ENCODE assay signal across 8 cellular contexts in genomic region chr13:60627071-60627686, GRCh38.
A peak's percentile ranks its signal among the peaks of the same experiment; 100 is the strongest.
DNase-seq lines count a peak whose midpoint lies in the region; ATAC-seq, FAIRE-seq and TF ChIP-seq lines count a peak whose summit lies in the region.

No MANE protein-coding gene starts in this region.

- peak; percentile 78 for FAIRE-seq in K562 (lab: Jason Lieb, UNC)

- no peak overlapping the region for H2AFZ ChIP-seq in K562 (ENCODE audit: low read depth, low read length)

- POLR2A ChIA-PET in K562 (lab: Yijun Ruan, JAX), result no interaction called here

- no peak overlapping the region for H3K9ac ChIP-seq in K562 (ENCODE audit: insufficient read depth in 1 of 2, low read depth in 2 of 2, low read length in 2 of 2)

- H3K4me3 ChIP-seq in K562 (no peak overlapping the region), right lobe of liver (no peak overlapping the region), coronary artery (no peak overlapping the region), Peyer's patch (no peak overlapping the region)

- intact Hi-C loops in K562 (cut with micrococcal nuclease), result no loop called here
- intact Hi-C loops in right lobe of liver (cut with DNase I), result no loop called here

- H3K27me3 ChIP-seq in K562 (ENCODE audit: control insufficient read depth in 2 of 2, insufficient read depth in 2 of 2, low read length in 2 of 2), result no peaks in the 10 kb centered on the region
- no peaks in the 10 kb centered on the region for H3K27me3 ChIP-seq in right lobe of liver
- H3K27me3 ChIP-seq in Peyer's patch, result no peaks in the 10 kb centered on the region

- CTCF ChIA-PET in K562 (lab: Yijun Ruan, JAX; ENCODE audit: low intra/inter-chr PET ratio), result no interaction called here

- 1% methylated on average over 8 of the region's 8 CpGs for WGBS in K562 (ENCODE audit: insufficient coverage, low coverage, missing lambda C conversion rate)
- WGBS in right lobe of liver (ENCODE audit: insufficient coverage, low coverage, low lambda C conversion rate, missing lambda C conversion rate), result 39% methylated on average over 8 of the region's 8 CpGs

- in situ Hi-C loops in ACHN (cut with HindIII; ENCODE audit: low pct_ligation_motif_present, low pct_unique_long_range_greater_than_20kb, low sequenced_read_pairs) (no loop called here), K562 (cut with MboI) (no loop called here)

- TF ChIP-seq CTCF in GM12872 (IDR thresholded peaks at IDR 0.05; ENCODE audit: insufficient read depth, low read depth, low read length) (peak; percentile 68), K562 (IDR thresholded peaks at IDR 0.05 in 2 of 3, conservative IDR thresholded peaks at IDR 0.05 in 1 of 3; ENCODE audit: insufficient read depth in 2 of 3, low read depth in 1 of 3, low read length in 3 of 3) (peak; percentile 43 to 67 (median 65)), right lobe of liver (IDR thresholded peaks at IDR 0.05) (peak in 3 of 4 donors; percentile 24 to 48 (median 26)), coronary artery (IDR thresholded peaks at IDR 0.05) (no peak), Peyer's patch (IDR thresholded peaks at IDR 0.05) (peak in 3 of 6 experiments; percentile 5 to 31 (median 21))

- DNase-seq in ACHN (peak; percentile 42), NCI-H146 treated with DMSO at 0.1 percent for 48 hours (lab: John Stamatoyannopoulos, UW; ENCODE audit: unreplicated experiment) (peak; percentile 22), K562 (ENCODE audit: extremely low read depth in 1 of 4, low spot score in 3 of 4) (peak; percentile 18 to 37 (median 32)), right lobe of liver (no peak), coronary artery (ENCODE audit: low spot score) (no peak), Peyer's patch (no peak)

- H3K27ac ChIP-seq in K562 (ENCODE audit: extremely low read depth, low read depth, low read length), result no peak overlapping the region
- H3K27ac ChIP-seq in right lobe of liver, result no peak overlapping the region
- no peak overlapping the region for H3K27ac ChIP-seq in coronary artery
- H3K27ac ChIP-seq in Peyer's patch, result no peak overlapping the region

- ATAC-seq in HG02798 (IDR thresholded peaks at IDR 0.05; ENCODE audit: poor library complexity, unreplicated experiment), result peak; percentile 73
- ATAC-seq in K562, result peak; percentile 91
- peak in 1 of 4 donors; percentile 67 for ATAC-seq in right lobe of liver

- H3K79me2 ChIP-seq in K562 (ENCODE audit: control insufficient read depth, insufficient read depth, low read length), result no peaks in the 10 kb centered on the region

- no peaks in the 10 kb centered on the region for H3K9me1 ChIP-seq in K562 (ENCODE audit: control insufficient read depth, insufficient read depth, low read length)

- H3K4me2 ChIP-seq in K562 (ENCODE audit: insufficient read depth, low read length), result no peak overlapping the region

- BruUV-seq in K562 (replicated peaks; lab: Mats Ljungman, UMichigan), result no TSS peak

- TF ChIP-seq POLR2A in K562 (conservative IDR thresholded peaks at IDR 0.05) (no peak), right lobe of liver (IDR thresholded peaks at IDR 0.05) (no peak), Peyer's patch (IDR thresholded peaks at IDR 0.05) (no peak)

- H3K36me3 ChIP-seq in K562 (ENCODE audit: control insufficient read depth, insufficient read depth, low read length), result no peaks in the 10 kb centered on the region
- H3K36me3 ChIP-seq in right lobe of liver, result no peaks in the 10 kb centered on the region
- no peaks in the 10 kb centered on the region for H3K36me3 ChIP-seq in Peyer's patch

- H3K4me1 ChIP-seq in K562 (replicated peaks in 1 of 2; ENCODE audit: control insufficient read depth in 2 of 2, insufficient read depth in 2 of 2, low read length in 2 of 2) (no peaks in the 10 kb centered on the region), right lobe of liver (no peaks in the 10 kb centered on the region), Peyer's patch (no peaks in the 10 kb centered on the region)

- H4K20me1 ChIP-seq in K562 (replicated peaks; ENCODE audit: control insufficient read depth, insufficient read depth, low read length), result no peaks in the 10 kb centered on the region

- TF ChIP-seq RAD21 in K562 (CRISPR knock-in tag; conservative IDR thresholded peaks at IDR 0.05 in 1 of 2, IDR thresholded peaks at IDR 0.05 in 1 of 2), result peak; percentile 47 to 64

- H3K9me3 ChIP-seq in K562 (replicated peaks; ENCODE audit: control insufficient read depth, insufficient read depth, low read depth, low read length) (no peaks in the 10 kb centered on the region), right lobe of liver (no peaks in the 10 kb centered on the region), Peyer's patch (no peaks in the 10 kb centered on the region)

- no peak for TF ChIP-seq EP300 in K562 (IDR thresholded peaks at IDR 0.05; ENCODE audit: low read length)

TF ChIP-seq in K562, 482 proteins besides CTCF, POLR2A, EP300 and RAD21:
- 0 out of 2 replicates have a peak, but pooled peaks have one; percentile 25 for TF ChIP-seq SMC3 (conservative IDR thresholded peaks at IDR 0.05; ENCODE audit: insufficient read depth, low read depth, low read length)
- TF ChIP-seq DEAF1 (CRISPR knock-in tag; IDR thresholded peaks at IDR 0.05), result peak; percentile 12; the same call in 1 of the 2 replicates
- TF ChIP-seq RBM14 (IDR thresholded peaks at IDR 0.05; ENCODE audit: borderline replicate concordance, insufficient read depth, low read depth, low read length), result no peak

Comparison
In these comparisons a context has a peak if more than half of its experiments do, and no peak if none do; other contexts are left out.
1. DNase-seq: peak in ACHN (single experiment), NCI-H146 treated with DMSO at 0.1 percent for 48 hours (single experiment) and K562 (4 of 4); none in right lobe of liver (0 of 3), coronary artery (single experiment) and Peyer's patch (0 of 3).